Comparison of ENCODE assay signal across 8 cellular contexts in genomic region chr1:5993553-5994510, GRCh38. TPM values are rescaled to one million over a fixed set of nuclear protein-coding genes. Genes with fewer than 3 reads are reported as not detected.
DNase-seq lines count a peak whose midpoint lies in the region; ATAC-seq and TF ChIP-seq lines count a peak whose summit lies in the region.

No MANE protein-coding gene starts in this region.

- peaks cover 18% of the 10 kb centered on the region for H3K4me1 ChIP-seq in HUES48 (ENCODE audit: control insufficient read depth, insufficient read depth, low read length)

- POLR2A ChIA-PET in AG04450 (lab: Yijun Ruan, JAX): no interaction called here

- H3K4me3 ChIP-seq in AG04450 (ENCODE audit: low read depth, low read length): peak overlapping the region; percentile 68
- H3K4me3 ChIP-seq in HUES48 (ENCODE audit: low read depth, low read length): peak overlapping the region; percentile 84
- H3K4me3 ChIP-seq in iPS-18c (ENCODE audit: insufficient read depth, low read depth, low read length): peak overlapping the region; percentile 68; the same call in 1 of the 2 replicates

- no peak overlapping the region for H3K9ac ChIP-seq in HUES48 (ENCODE audit: low read depth, low read length)

- no peaks in the 10 kb centered on the region for H3K36me3 ChIP-seq in HUES48 (ENCODE audit: control insufficient read depth, insufficient read depth, low read length)

- peak overlapping the region; percentile 88 for H3K27ac Mint-ChIP-seq in activated T-helper 17 cell treated with anti-CD3 and anti-CD28 coated beads, Interleukin-2, amount 50 U/mL, for 72 hours
- peak overlapping the region; percentile 66 to 96 for H3K27ac Mint-ChIP-seq in stimulated activated naive CD8-positive, alpha-beta T cell treated with anti-CD3 and anti-CD28 coated beads, Interleukin-15, amount 100 ng/mL, for 72 hours

- peak overlapping the region; percentile 96 for H3K4me3 Mint-ChIP-seq in activated T-helper 17 cell treated with anti-CD3 and anti-CD28 coated beads, Interleukin-2, amount 50 U/mL, for 72 hours
- peak overlapping the region; percentile 90 to 99 for H3K4me3 Mint-ChIP-seq in stimulated activated naive CD8-positive, alpha-beta T cell treated with anti-CD3 and anti-CD28 coated beads, Interleukin-15, amount 100 ng/mL, for 72 hours

- CTCF ChIA-PET in AG04450 (lab: Charles Lee): interaction anchor here (1.5 kb wide), 1 partner anchor 10 kb away, joined by 4 read pairs; no protein-coding TSS in a partner anchor

- DNase-seq in AG04450 (ENCODE audit: low read depth, low spot score) (no peak), GOT3 (lab: John Stamatoyannopoulos, UW) (no peak)
- peak in 1 of 2 donors; percentile 35 for DNase-seq in stimulated activated naive CD8-positive, alpha-beta T cell treated with anti-CD3 and anti-CD28 coated beads, Interleukin-15, amount 100 ng/mL, for 72 hours

- peaks cover 18% of the 10 kb centered on the region for H3K4me1 Mint-ChIP-seq in activated T-helper 17 cell treated with anti-CD3 and anti-CD28 coated beads, Interleukin-2, amount 50 U/mL, for 72 hours
- H3K4me1 Mint-ChIP-seq in stimulated activated naive CD8-positive, alpha-beta T cell treated with anti-CD3 and anti-CD28 coated beads, Interleukin-15, amount 100 ng/mL, for 72 hours: peaks cover 65% of the 10 kb centered on the region

- TF ChIP-seq CTCF in AG04450 (IDR thresholded peaks at IDR 0.05; ENCODE audit: low read depth, low read length): no peak

- H3K27me3 ChIP-seq in AG04450 (ENCODE audit: control insufficient read depth, insufficient read depth, low read length) (no peaks in the 10 kb centered on the region), HUES48 (ENCODE audit: control insufficient read depth, insufficient read depth, low read length) (peaks cover 25% of the 10 kb centered on the region)

- peak; percentile 7 for ATAC-seq in activated T-helper 17 cell treated with anti-CD3 and anti-CD28 coated beads, Interleukin-2, amount 50 U/mL, for 72 hours (replicated peaks)
- no peak for ATAC-seq in stimulated activated naive CD8-positive, alpha-beta T cell treated with anti-CD3 and anti-CD28 coated beads, Interleukin-15, amount 100 ng/mL, for 72 hours
- no peak for ATAC-seq in HG03196 (IDR thresholded peaks at IDR 0.05; ENCODE audit: unreplicated experiment)
- no peak for ATAC-seq in HG03175 (IDR thresholded peaks at IDR 0.05; ENCODE audit: unreplicated experiment)

- H3K9me3 ChIP-seq in AG04450 (ENCODE audit: control insufficient read depth, insufficient read depth, low read length) (no peaks in the 10 kb centered on the region), HUES48 (ENCODE audit: control insufficient read depth, insufficient read depth, low read length) (no peaks in the 10 kb centered on the region), iPS-18c (ENCODE audit: control insufficient read depth, insufficient read depth, low read length) (no peaks in the 10 kb centered on the region)

- peaks cover 41% of the 10 kb centered on the region for H3K36me3 Mint-ChIP-seq in activated T-helper 17 cell treated with anti-CD3 and anti-CD28 coated beads, Interleukin-2, amount 50 U/mL, for 72 hours (ENCODE audit: low read depth)

- no peaks in the 10 kb centered on the region for H3K27me3 Mint-ChIP-seq in activated T-helper 17 cell treated with anti-CD3 and anti-CD28 coated beads, Interleukin-2, amount 50 U/mL, for 72 hours
- H3K27me3 Mint-ChIP-seq in stimulated activated naive CD8-positive, alpha-beta T cell treated with anti-CD3 and anti-CD28 coated beads, Interleukin-15, amount 100 ng/mL, for 72 hours: no peaks in the 10 kb centered on the region

- H3K9me3 Mint-ChIP-seq in activated T-helper 17 cell treated with anti-CD3 and anti-CD28 coated beads, Interleukin-2, amount 50 U/mL, for 72 hours: no peaks in the 10 kb centered on the region
- no peaks in the 10 kb centered on the region for H3K9me3 Mint-ChIP-seq in stimulated activated naive CD8-positive, alpha-beta T cell treated with anti-CD3 and anti-CD28 coated beads, Interleukin-15, amount 100 ng/mL, for 72 hours

- H3K27ac ChIP-seq in AG04450 (ENCODE audit: low read depth, low read length): no peak overlapping the region
- no peak overlapping the region for H3K27ac ChIP-seq in HUES48 (ENCODE audit: low read depth, low read length)

RNA-seq across cellular contexts. Expression of gene NPHP4, which starts 1.6 kb away (rescaled TPM):
- polyA plus RNA-seq in AG04450 (2011; rRNA removed): 1.6 and 1.9 TPM in 2 replicates
- 3.2 and 4.8 TPM in 2 replicates for polyA minus RNA-seq in AG04450 (2011; rRNA and poly(A)+ RNA removed)
- total RNA-seq in activated T-helper 17 cell treated with anti-CD3 and anti-CD28 coated beads, Interleukin-2, amount 50 U/mL, for 72 hours: 10 to 100 TPM; 21.5 to 35.7 TPM

RNA-seq across cellular contexts. Expression of gene KCNAB2, which starts 51.9 kb away (rescaled TPM):
- 3.1 and 3.2 TPM in 2 replicates for polyA plus RNA-seq in AG04450 (2011; rRNA removed)
- polyA minus RNA-seq in AG04450 (2011; rRNA and poly(A)+ RNA removed): 2.9 and 6.1 TPM in 2 replicates
- 100 to 1,000 TPM; 407 to 432 TPM for total RNA-seq in activated T-helper 17 cell treated with anti-CD3 and anti-CD28 coated beads, Interleukin-2, amount 50 U/mL, for 72 hours
